In genomic region chr15:78760091-78760882, GRCh38 we compare ENCODE assay signal across 8 cellular contexts. TPM values are rescaled to one million over a fixed set of nuclear protein-coding genes. Genes with fewer than 3 reads are reported as not detected.
DNase-seq lines count a peak whose midpoint lies in the region; ATAC-seq and TF ChIP-seq lines count a peak whose summit lies in the region.
"Not testable (repeated sequence)": the region's sequence is repeated elsewhere in the genome, so short reads cannot be mapped to it uniquely, and the experiment has no call there.

No MANE protein-coding gene starts in this region.

- not testable (repeated sequence) for H3K4me3 Mint-ChIP-seq in T-helper 2 cell treated with Interferon-gamma antibody and Interleukin-4, amounts not matched to agents 5 μg/mL and 100 μg/mL, for 36 hours; osteocyte (ENCODE audit: unreplicated experiment)

- TF ChIP-seq CTCF in Loucy (conservative IDR thresholded peaks at IDR 0.05; ENCODE audit: low read length); osteocyte (IDR thresholded peaks at IDR 0.05): not testable (repeated sequence)
- peak in 3 of 6 experiments; percentile 6 to 33 (median 24) for TF ChIP-seq CTCF in adrenal gland (IDR thresholded peaks at IDR 0.05)

- H3K4me1 Mint-ChIP-seq in T-helper 2 cell treated with Interferon-gamma antibody and Interleukin-4, amounts not matched to agents 5 μg/mL and 100 μg/mL, for 36 hours (ENCODE audit: low read depth) = peaks cover 25% of the 10 kb centered on the region
- H3K4me1 Mint-ChIP-seq in osteocyte (ENCODE audit: unreplicated experiment) = peaks cover 53% of the 10 kb centered on the region

- not testable (repeated sequence) for H3K9me2 ChIP-seq in Loucy (replicated peaks; ENCODE audit: low read depth, low read length)

- H3K9ac ChIP-seq in Loucy (ENCODE audit: low read depth, low read length, poor library complexity, severe bottlenecking) = peak overlapping the region; percentile 62

- TF ChIP-seq POLR2A in adrenal gland (IDR thresholded peaks at IDR 0.05) = peak in 1 of 2 donors; percentile 67

- intact Hi-C loops in adrenal gland (cut with DNase I) = loop anchor here in 1 of 2 donors (10.0 kb wide), 1 partner anchor 55 kb away; the partner anchor contains the start of gene ADAMTS7
- intact Hi-C loops in left colon (cut with DNase I, micrococcal nuclease) = not testable (repeated sequence)

- H3F3A ChIP-seq in Loucy (ENCODE audit: low read depth) = not testable (repeated sequence)

- not testable (repeated sequence) for H3K9me3 Mint-ChIP-seq in T-helper 2 cell treated with Interferon-gamma antibody and Interleukin-4, amounts not matched to agents 5 μg/mL and 100 μg/mL, for 36 hours; osteocyte (ENCODE audit: unreplicated experiment)

- H3K9me3 ChIP-seq in Loucy (ENCODE audit: insufficient read depth, low read depth, low read length); adrenal gland (replicated peaks in 1 of 3): not testable (repeated sequence)

- peak overlapping the region; percentile 20 for H3K4me2 ChIP-seq in Loucy (ENCODE audit: low read depth, low read length, poor library complexity, severe bottlenecking)

- H3K27ac ChIP-seq in adrenal gland = peak overlapping the region in 4 of 5 donors; percentile 76 to 91 (median 79)

- not testable (repeated sequence) for H3K27me3 ChIP-seq in Loucy (ENCODE audit: insufficient read depth, low read length, poor library complexity, severe bottlenecking); adrenal gland

- WGBS in adrenal gland, 4 donors = 19 to 56% (median 31%) methylated on average over 2 to 11 of the region's 13 CpGs

- not testable (repeated sequence) for H3K36me3 Mint-ChIP-seq in T-helper 2 cell treated with Interferon-gamma antibody and Interleukin-4, amounts not matched to agents 5 μg/mL and 100 μg/mL, for 36 hours (ENCODE audit: low read depth); osteocyte (ENCODE audit: unreplicated experiment)

- not testable (repeated sequence) for H3K36me3 ChIP-seq in Loucy (ENCODE audit: insufficient read depth, low read length); adrenal gland (replicated peaks in 1 of 2)

- H3K27me3 Mint-ChIP-seq in T-helper 2 cell treated with Interferon-gamma antibody and Interleukin-4, amounts not matched to agents 5 μg/mL and 100 μg/mL, for 36 hours (ENCODE audit: low read depth); osteocyte (ENCODE audit: unreplicated experiment): not testable (repeated sequence)

- ATAC-seq in left colon = peak; percentile 13

- DNase-seq in DMS 273 (lab: John Stamatoyannopoulos, UW; ENCODE audit: unreplicated experiment) = peak; percentile 68
- not testable (repeated sequence) for DNase-seq in T-helper 2 cell treated with Interferon-gamma antibody and Interleukin-4, amounts not matched to agents 5 μg/mL and 100 μg/mL, for 36 hours (ENCODE audit: low spot score); osteocyte (ENCODE audit: extremely low spot score, unreplicated experiment)
- DNase-seq in adrenal gland = peak; percentile 72 to 94 (median 85)
- DNase-seq in fibroblast of gingiva (ENCODE audit: low read depth) = peak; percentile 70
- peak in 1 of 2 donors; percentile 46 for DNase-seq in left colon
- peak; percentile 17 for DNase-seq in superior temporal gyrus (ENCODE audit: extremely low spot score)

- not testable (repeated sequence) for H3K79me2 ChIP-seq in Loucy (ENCODE audit: insufficient read depth, low read length)

- H2AFZ ChIP-seq in Loucy (ENCODE audit: low read length) = not testable (repeated sequence)

- peaks cover 49% of the 10 kb centered on the region for H3K4me1 ChIP-seq in Loucy (ENCODE audit: insufficient read depth, low read length, poor library complexity, severe bottlenecking)
- H3K4me1 ChIP-seq in adrenal gland (replicated peaks in 1 of 2) = peaks cover 23 to 30% of the 10 kb centered on the region in 2 donors

- peak overlapping the region; percentile 74 for H3K27ac Mint-ChIP-seq in T-helper 2 cell treated with Interferon-gamma antibody and Interleukin-4, amounts not matched to agents 5 μg/mL and 100 μg/mL, for 36 hours
- peak overlapping the region; percentile 83 for H3K27ac Mint-ChIP-seq in osteocyte (ENCODE audit: unreplicated experiment)

- not testable (repeated sequence) for H4K20me1 ChIP-seq in Loucy (ENCODE audit: insufficient read depth, low read length, poor library complexity, severe bottlenecking)

- not testable (repeated sequence) for H3K4me3 ChIP-seq in Loucy (ENCODE audit: low read length, poor library complexity, severe bottlenecking); adrenal gland

RNA-seq across cellular contexts. Expression of gene ADAMTS7, which starts 51.0 kb away (rescaled TPM):
- total RNA-seq in adrenal gland (10 to 100 TPM in 4 of 8 donors, 1 to 10 TPM in 4; 3.7 to 13.5 (median 10.0) TPM), left colon (1 to 10 TPM in 1 of 2 donors, under 1 TPM in 1; 0.92 to 2.4 TPM), osteocyte (188 and 193 TPM in 2 replicates)
- 10 to 100 TPM in 2 of 3 donors, under 1 TPM in 1; 0.70 to 27.7 (median 15.4) TPM for polyA plus RNA-seq in adrenal gland

Comparison
In these comparisons a context has a peak if more than half of its experiments do, and no peak if none do; other contexts are left out.
1. RNA of gene ADAMTS7, which starts 51.0 kb away (total RNA-seq): 188 to 193 TPM in osteocyte; 3.7 to 13.5 TPM in adrenal gland and 0.92 to 2.4 TPM in left colon; every median in the first group is over 10 times any median in the second.